Comparison of ENCODE assay signal across 12 cellular contexts in genomic region chr7:151742713-151743480, GRCh38.
A peak's percentile ranks its signal among the peaks of the same experiment; 100 is the strongest.
DNase-seq lines count a peak whose midpoint lies in the region; ATAC-seq, FAIRE-seq and TF ChIP-seq lines count a peak whose summit lies in the region.
"Had no signal": no experiment of that assay in that cellular context is flagged by ENCODE, and none has a peak within 500 bp of the region (broad histone marks: within the 10 kb centered on the region; RNA-seq: fewer than 3 reads in every experiment).

No MANE protein-coding gene starts in this region.

- no peaks in the 10 kb centered on the region for H3K9me1 ChIP-seq in K562 (ENCODE audit: control insufficient read depth, insufficient read depth, low read length)

- H2BK15ac ChIP-seq in H9 (ENCODE audit: low read depth, low read length): no peak overlapping the region

- H3K23me2 ChIP-seq in H9 (ENCODE audit: insufficient read length, low read depth, low read length, poor library complexity, severe bottlenecking): no peaks in the 10 kb centered on the region

- ATAC-seq in K562 (no peak), left lobe of liver (peak; percentile 43), HG03045 (IDR thresholded peaks at IDR 0.05; ENCODE audit: unreplicated experiment) (no peak), HG03342 (IDR thresholded peaks at IDR 0.05; ENCODE audit: unreplicated experiment) (no peak)

- peaks cover 19 to 21% of the 10 kb centered on the region in 2 experiments for H3K4me1 Mint-ChIP-seq in H9

- POLR2A ChIA-PET in K562 (lab: Yijun Ruan, JAX): interaction anchor here (0.6 to 1.1 kb wide), 4 partner anchors 12 to 393 kb away, joined by 3 read pairs; no protein-coding TSS in a partner anchor

- peak overlapping the region in 1 of 3 experiments; percentile 16; a peak in 1 of 7 replicates for H3K27ac Mint-ChIP-seq in H9

- in situ Hi-C loops in K562 (cut with MboI): no loop called here

- no peak overlapping the region for H3K56ac ChIP-seq in H9 (ENCODE audit: insufficient read length, low read depth, low read length)

- 0 out of 2 replicates have a peak overlapping the region, but pooled peaks have one; percentile 50 for H3K14ac ChIP-seq in H9 (ENCODE audit: insufficient read depth, low read length)

- H3K27me3 Mint-ChIP-seq in H9 (ENCODE audit: low read depth): peaks cover 3% of the 10 kb centered on the region; the same call in 1 of the 2 replicates

- DNase-seq in A172 (ENCODE audit: low spot score) (peak; percentile 59), H9 (peak; percentile 54), K562 (ENCODE audit: extremely low read depth in 1 of 4, low spot score in 3 of 4) (no peak), left lobe of liver (ENCODE audit: low spot score) (peak; percentile 90), superior temporal gyrus (ENCODE audit: extremely low spot score) (no peak)
- no peak for DNase-seq in activated effector memory CD4-positive, alpha-beta T cell treated with anti-CD3 and anti-CD28 coated beads, Interleukin-2, amount 50 U/mL, for 16 hours
- DNase-seq: glutamatergic neuron, HCEC 1CT, MM.1S, SHP77 had no signal

- H3K79me1 ChIP-seq in H9 (ENCODE audit: insufficient read depth, low read depth, low read length, poor library complexity, severe bottlenecking): no peaks in the 10 kb centered on the region

- no peak overlapping the region for H2AFZ ChIP-seq in H9 (ENCODE audit: low read length)
- no peak overlapping the region for H2AFZ ChIP-seq in K562 (ENCODE audit: low read depth, low read length)

- H3K4me3 ChIP-seq in K562: no peak overlapping the region

- H3T11ph ChIP-seq in H9 (ENCODE audit: low read length): no peak overlapping the region

- H3K79me2 ChIP-seq in H9 (ENCODE audit: insufficient read depth, low read length) (no peaks in the 10 kb centered on the region), K562 (ENCODE audit: control insufficient read depth, insufficient read depth, low read length) (no peaks in the 10 kb centered on the region)

- no peak for FAIRE-seq in K562 (lab: Jason Lieb, UNC)

- H3K27me3 ChIP-seq in H9 (ENCODE audit: insufficient read depth, low read length) (no peaks in the 10 kb centered on the region), K562 (ENCODE audit: control insufficient read depth in 2 of 2, insufficient read depth in 2 of 2, low read length in 2 of 2) (peaks cover 59 to 85% of the 10 kb centered on the region in 2 experiments)

- no peak overlapping the region for H2BK5ac ChIP-seq in H9 (ENCODE audit: insufficient read length, low read length)

- H2BK120ac ChIP-seq in H9 (ENCODE audit: low read depth, low read length, poor library complexity, severe bottlenecking): no peak overlapping the region

- H3K4me3 Mint-ChIP-seq in H9: no peak overlapping the region

- no peak for TF ChIP-seq RAD21 in K562 (CRISPR knock-in tag; conservative IDR thresholded peaks at IDR 0.05 in 1 of 2, IDR thresholded peaks at IDR 0.05 in 1 of 2)

- H3K4me2 ChIP-seq in H9 (ENCODE audit: insufficient read depth, insufficient read length, low read length) (no peak overlapping the region), K562 (ENCODE audit: insufficient read depth, low read length) (no peak overlapping the region)

- BruUV-seq in K562 (replicated peaks; lab: Mats Ljungman, UMichigan): no TSS peak

- peak overlapping the region; percentile 15 for H2BK12ac ChIP-seq in H9 (ENCODE audit: insufficient read length, low read depth, low read length)

- H3K9ac ChIP-seq in H9 (ENCODE audit: extremely low read depth, insufficient read length, low read length) (no peak overlapping the region), K562 (ENCODE audit: insufficient read depth in 1 of 2, low read depth in 2 of 2, low read length in 2 of 2) (no peak overlapping the region)

- peaks cover 14% of the 10 kb centered on the region in 2 experiments for H3K9me3 Mint-ChIP-seq in H9

- CTCF ChIA-PET in K562 (lab: Yijun Ruan, JAX; ENCODE audit: low intra/inter-chr PET ratio): no interaction called here

- H4K5ac ChIP-seq in H9 (ENCODE audit: insufficient read length, low read depth, low read length): no peak overlapping the region

- no CpG with 5 or more reads among the region's 18 CpGs for WGBS in H9 (ENCODE audit: extremely low coverage, insufficient read length, low lambda C conversion rate)
- under 1% methylated on average over 18 of the region's 18 CpGs for WGBS in K562 (ENCODE audit: insufficient coverage, low coverage, missing lambda C conversion rate)

- no peak for TF ChIP-seq POLR2A in K562 (conservative IDR thresholded peaks at IDR 0.05)

- peaks cover 6 to 18% (median 8%) of the 10 kb centered on the region in 3 experiments for H3K36me3 Mint-ChIP-seq in H9 (ENCODE audit: insufficient read depth in 1 of 3, low read depth in 3 of 3)

- H3K27ac ChIP-seq in H9 (ENCODE audit: insufficient read length, low read depth, low read length): no peak overlapping the region
- H3K27ac ChIP-seq in K562 (ENCODE audit: extremely low read depth, low read depth, low read length): no peak overlapping the region

- no peak overlapping the region for H4K8ac ChIP-seq in H9 (replicated peaks; ENCODE audit: insufficient read length, low read depth, low read length)

- H3K18ac ChIP-seq in H9 (ENCODE audit: insufficient read length, low read depth, low read length): no peak overlapping the region

- no peak overlapping the region for H3K4ac ChIP-seq in H9 (ENCODE audit: low read depth, low read length)

- H3K23ac ChIP-seq in H9 (ENCODE audit: insufficient read length, low read depth, low read length): no peak overlapping the region

- no peaks in the 10 kb centered on the region for H4K20me1 ChIP-seq in H9 (ENCODE audit: control insufficient read depth, insufficient read depth, insufficient read length)
- peaks cover 20% of the 10 kb centered on the region; the same call in 1 of the 2 replicates for H4K20me1 ChIP-seq in K562 (replicated peaks; ENCODE audit: control insufficient read depth, insufficient read depth, low read length)

- intact Hi-C loops in K562 (cut with micrococcal nuclease): no loop called here

- H3K4me1 ChIP-seq in H9 (ENCODE audit: insufficient read depth, low read length): peaks cover 2% of the 10 kb centered on the region; the same call in 1 of the 2 replicates
- H3K4me1 ChIP-seq in K562 (replicated peaks in 1 of 2; ENCODE audit: control insufficient read depth in 2 of 2, insufficient read depth in 2 of 2, low read length in 2 of 2): 0 out of 5 replicates have a peak, but pooled peaks cover 0 to 7% of the 10 kb centered on the region in 2 experiments

- H3K9me3 ChIP-seq in H9 (ENCODE audit: control insufficient read depth, low read depth, low read length): no peaks in the 10 kb centered on the region
- peaks cover 2% of the 10 kb centered on the region for H3K9me3 ChIP-seq in K562 (replicated peaks; ENCODE audit: control insufficient read depth, insufficient read depth, low read depth, low read length)

- H3K36me3 ChIP-seq in K562 (ENCODE audit: control insufficient read depth, insufficient read depth, low read length): no peaks in the 10 kb centered on the region

- TF ChIP-seq EP300 in K562 (IDR thresholded peaks at IDR 0.05; ENCODE audit: low read length): no peak

- H2AK5ac ChIP-seq in H9 (ENCODE audit: insufficient read length, low read length): no peak overlapping the region

- no peak overlapping the region for H2BK20ac ChIP-seq in H9 (ENCODE audit: low read depth, low read length, poor library complexity, severe bottlenecking)

- H4K91ac ChIP-seq in H9 (ENCODE audit: insufficient read length, low read depth, low read length): no peak overlapping the region

- no peak for TF ChIP-seq CTCF in H9 (conservative IDR thresholded peaks at IDR 0.05)
- TF ChIP-seq CTCF in K562 (IDR thresholded peaks at IDR 0.05 in 2 of 3, conservative IDR thresholded peaks at IDR 0.05 in 1 of 3; ENCODE audit: insufficient read depth in 2 of 3, low read depth in 1 of 3, low read length in 3 of 3): no peak

TF ChIP-seq in K562, 482 proteins besides CTCF, POLR2A, EP300 and RAD21:
- TF ChIP-seq EGR1 (conservative IDR thresholded peaks at IDR 0.05): 0 out of 2 replicates have a peak, but pooled peaks have one; percentile 9
- TF ChIP-seq EZH2 (IDR thresholded peaks at IDR 0.05; ENCODE audit: borderline replicate concordance, low read depth, low read length): peak; percentile 8; the same call in 1 of the 2 replicates
- no peak for TF ChIP-seq ZNF3 (CRISPR knock-in tag; IDR thresholded peaks at IDR 0.05)
- no peak for TF ChIP-seq TAF9B (IDR thresholded peaks at IDR 0.05; ENCODE audit: partially characterized antibody)
- no peak for TF ChIP-seq KAT8 (IDR thresholded peaks at IDR 0.05; ENCODE audit: low read depth)

Comparison
In these comparisons a context has a peak if more than half of its experiments do, and no peak if none do; other contexts are left out.
1. DNase-seq: peak in A172 (single experiment), H9 (single experiment) and left lobe of liver (single experiment); none in K562 (0 of 4), superior temporal gyrus (single experiment) and activated effector memory CD4-positive, alpha-beta T cell treated with anti-CD3 and anti-CD28 coated beads, Interleukin-2, amount 50 U/mL, for 16 hours (single experiment).